In the genomic region with DNA sequence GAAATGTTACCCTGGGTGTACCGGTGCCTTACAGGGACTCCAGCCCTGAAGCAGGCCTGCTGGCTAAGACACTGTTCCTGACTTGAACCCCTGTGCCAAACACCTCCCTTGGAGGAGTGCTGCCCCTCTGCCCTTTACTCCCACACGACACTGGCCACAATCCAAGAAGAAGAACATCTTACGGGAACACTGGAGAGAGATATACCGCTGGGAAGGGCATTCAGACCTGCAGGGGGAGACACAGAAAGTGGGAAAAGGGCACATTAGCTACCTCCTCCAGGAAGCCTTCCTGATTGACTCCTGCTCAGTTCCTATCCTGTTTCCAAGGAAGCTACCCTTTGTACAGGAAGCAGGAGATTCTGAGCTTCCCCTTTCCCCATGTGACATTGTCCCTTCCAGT, we compare ENCODE assay signal across 1 cellular context.
TF ChIP-seq lines count a peak whose summit lies in the region.

No MANE protein-coding gene starts in this region.

TF ChIP-seq in HCT116, 20 proteins besides CTCF, POLR2A, EP300 and RAD21 (continued from another document):
- TF ChIP-seq, protein P1, sequence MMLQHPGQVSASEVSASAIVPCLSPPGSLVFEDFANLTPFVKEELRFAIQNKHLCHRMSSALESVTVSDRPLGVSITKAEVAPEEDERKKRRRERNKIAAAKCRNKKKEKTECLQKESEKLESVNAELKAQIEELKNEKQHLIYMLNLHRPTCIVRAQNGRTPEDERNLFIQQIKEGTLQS (IDR thresholded peaks at IDR 0.05), result no peak
- TF ChIP-seq ZNF274 (IDR thresholded peaks at IDR 0.05; ENCODE audit: low read depth, low read length), result no peak
- TF ChIP-seq CBX3 (IDR thresholded peaks at IDR 0.05; ENCODE audit: low read depth), result 0 out of 2 replicates have a peak, but pooled peaks have one; percentile 19
- no peak for TF ChIP-seq ELF1 (IDR thresholded peaks at IDR 0.05; ENCODE audit: borderline replicate concordance, low read depth)
- TF ChIP-seq ZFX (IDR thresholded peaks at IDR 0.05), result no peak
